20 cellular contexts compared by ENCODE assay signal in genomic region chr18:79771446-79772107, GRCh38. TPM values are rescaled to one million over a fixed set of nuclear protein-coding genes. Genes with fewer than 3 reads are reported as not detected.
"Had no signal": no experiment of that assay in that cellular context is flagged by ENCODE, and none has a peak within 500 bp of the region (broad histone marks: within the 10 kb centered on the region; RNA-seq: fewer than 3 reads in every experiment).

No MANE protein-coding gene starts in this region.

- H3K4me1 ChIP-seq: colonic mucosa, stomach, testis, upper lobe of left lung had no signal

- H3K4me3 ChIP-seq: colonic mucosa, skin epidermis, stomach, testis, upper lobe of left lung had no signal

- DNase-seq: activated naive CD4-positive, alpha-beta T cell treated with Interleukin-2 at 50 U/mL for 16 hours; activated naive CD8-positive, alpha-beta T cell treated with anti-CD3 and anti-CD28 coated beads, Interleukin-2, amount 50 U/mL, for 24 hours; anterior cingulate cortex; central memory CD4-positive, alpha-beta T cell; colonic mucosa; midbrain; nucleus accumbens; stimulated activated CD4-positive, alpha-beta T cell treated with anti-CD3 and anti-CD28 coated beads, Interleukin-15, amount 100 ng/mL, for 24 hours; stimulated activated CD4-positive, alpha-beta T cell treated with anti-CD3 and anti-CD28 coated beads, Interleukin-2, amount 100 ng/mL, for 48 hours; stomach; T-helper 9 cell; testis had no signal

- H3K27ac Mint-ChIP-seq: activated naive CD8-positive, alpha-beta T cell treated with anti-CD3 and anti-CD28 coated beads, Interleukin-2, amount 50 U/mL, for 24 hours; nephron; progenitor cell of endocrine pancreas had no signal

- H3K4me3 Mint-ChIP-seq: activated naive CD8-positive, alpha-beta T cell treated with anti-CD3 and anti-CD28 coated beads, Interleukin-2, amount 50 U/mL, for 24 hours; brain; nephron had no signal

- ATAC-seq: activated CD4-positive, CD25-positive, alpha-beta regulatory T cell treated with anti-CD3 and anti-CD28 coated beads, Interleukin-2, amount 50 U/mL, for 24 hours; activated naive CD8-positive, alpha-beta T cell treated with anti-CD3 and anti-CD28 coated beads, Interleukin-2, amount 50 U/mL, for 24 hours had no signal

- H3K27me3 ChIP-seq: colonic mucosa, testis, upper lobe of left lung had no signal

- H3K4me1 Mint-ChIP-seq: activated naive CD8-positive, alpha-beta T cell treated with anti-CD3 and anti-CD28 coated beads, Interleukin-2, amount 50 U/mL, for 24 hours; brain; nephron had no signal

- H3K27ac ChIP-seq: colonic mucosa, skin epidermis, stomach, testis, upper lobe of left lung had no signal

- H3K9me3 ChIP-seq: colonic mucosa, testis had no signal

- H3K36me3 ChIP-seq: colonic mucosa, stomach, upper lobe of left lung had no signal

- H3K36me3 Mint-ChIP-seq: brain had no signal

RNA-seq across cellular contexts. Expression of gene KCNG2, which starts 26.2 kb away (rescaled TPM):
- total RNA-seq: epithelial cell of proximal tubule, progenitor cell of endocrine pancreas had no signal
- polyA plus RNA-seq: keratinocyte had no signal
